In genomic region chr1:177864530-177865305, GRCh38 we compare ENCODE assay signal across 30 cellular contexts.
DNase-seq lines count a peak whose midpoint lies in the region; ATAC-seq and TF ChIP-seq lines count a peak whose summit lies in the region.
"Had no signal": no experiment of that assay in that cellular context is flagged by ENCODE, and none has a peak within 500 bp of the region (broad histone marks: within the 10 kb centered on the region; RNA-seq: fewer than 3 reads in every experiment).

No MANE protein-coding gene starts in this region.

- H3K27ac ChIP-seq in body of pancreas: no peak overlapping the region
- H3K27ac ChIP-seq: BLaER1, cardiac muscle cell, heart left ventricle, KMS-11, skin epidermis, stomach, tibial artery had no signal

- ATAC-seq in body of pancreas: peak; percentile 47
- no peak for ATAC-seq in HG02981 (IDR thresholded peaks at IDR 0.05; ENCODE audit: unreplicated experiment)
- ATAC-seq: activated naive CD4-positive, alpha-beta T cell treated with anti-CD3 and anti-CD28 coated beads, Interleukin-2, amount 50 U/mL, for 72 hours; activated T-helper 17 cell treated with anti-CD3 and anti-CD28 coated beads, Interleukin-2, amount 50 U/mL, for 72 hours; heart left ventricle had no signal

- H3K36me3 ChIP-seq in body of pancreas (replicated peaks in 1 of 2; ENCODE audit: insufficient read depth in 1 of 2, low read depth in 2 of 2): no peaks in the 10 kb centered on the region
- H3K36me3 ChIP-seq: BLaER1, cardiac muscle cell, heart left ventricle, stomach, tibial artery had no signal

- no peak for TF ChIP-seq POLR2A in body of pancreas (IDR thresholded peaks at IDR 0.05)

- DNase-seq in Ammon's horn (ENCODE audit: low spot score): peak; percentile 59
- peak in 2 of 4 donors; percentile 16 to 33 for DNase-seq in body of pancreas
- peak; percentile 69 for DNase-seq in foreskin melanocyte
- peak; percentile 94 for DNase-seq in pons (ENCODE audit: low spot score)
- no peak for DNase-seq in HPDE6-E6E7 (ENCODE audit: extremely low spot score)
- DNase-seq in activated naive CD4-positive, alpha-beta T cell treated with Interleukin-2 at 50 U/mL for 16 hours: no peak
- DNase-seq: activated CD4-positive, alpha-beta T cell treated with anti-CD3 and anti-CD28 coated beads, Interleukin-2, amount 50 U/mL, for 48 hours; activated CD8-positive, alpha-beta memory T cell treated with anti-CD3 and anti-CD28 coated beads, Interleukin-2, amount 50 U/mL, for 48 hours; Caco-2; DND-41; H7; heart left ventricle; kidney glomerular epithelial cell; mesenchymal stem cell; NCI-H1417; NCI-H2081; NCI-H345; NCI-H748 treated with DMSO at 0.1 percent for 48 hours; stimulated activated CD4-positive, alpha-beta T cell treated with anti-CD3 and anti-CD28 coated beads, Interleukin-1b, Interleukin-23, amount 100 ng/mL, for 48 hours; stimulated activated CD8-positive, alpha-beta memory T cell treated with anti-CD3 and anti-CD28 coated beads, Interleukin-4, amount 100 ng/mL, for 48 hours; stomach; T-helper 1 cell had no signal

- 10 to 30% methylated on average over 2 of the region's 2 CpGs for WGBS in body of pancreas, 2 donors

- intact Hi-C loops in body of pancreas (cut with DNase I): no loop called here

- H3K4me1 ChIP-seq in body of pancreas: peaks cover 5% of the 10 kb centered on the region
- H3K4me1 ChIP-seq: BLaER1, Caco-2, stomach, tibial artery had no signal

- no peak overlapping the region for H3K4me3 ChIP-seq in body of pancreas
- H3K4me3 ChIP-seq: BLaER1, cardiac muscle cell, heart left ventricle, skin epidermis, stomach, tibial artery had no signal

- TF ChIP-seq CTCF in body of pancreas (IDR thresholded peaks at IDR 0.05): no peak

- no peaks in the 10 kb centered on the region for H3K27me3 ChIP-seq in body of pancreas
- H3K27me3 ChIP-seq: BLaER1, cardiac muscle cell, heart left ventricle, stomach, tibial artery had no signal

- H3K9me3 ChIP-seq in body of pancreas: no peaks in the 10 kb centered on the region
- H3K9me3 ChIP-seq: BLaER1, Caco-2, heart left ventricle, stomach, tibial artery had no signal

Comparison
In these comparisons a context has a peak if more than half of its experiments do, and no peak if none do; other contexts are left out.
1. DNase-seq: peak in Ammon's horn (single experiment), foreskin melanocyte (single experiment) and pons (single experiment); none in HPDE6-E6E7 (single experiment) and activated naive CD4-positive, alpha-beta T cell treated with Interleukin-2 at 50 U/mL for 16 hours (single experiment).